In the genomic region with DNA sequence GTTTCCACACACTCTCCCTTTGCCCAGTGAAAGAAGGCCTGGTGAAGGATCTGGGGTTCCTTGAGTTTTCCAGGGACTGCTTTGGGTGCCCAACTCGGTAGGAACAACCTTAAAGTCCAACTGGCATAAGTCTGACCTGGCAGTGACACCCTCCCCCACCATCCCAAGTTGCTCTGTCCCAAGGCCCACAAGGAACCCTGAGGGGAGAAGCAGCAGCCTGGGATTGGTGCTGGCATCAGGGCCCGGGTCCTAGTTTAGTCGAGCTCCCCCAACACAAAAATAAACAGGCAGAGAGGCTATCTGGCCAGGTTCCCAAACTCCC, we compare ENCODE assay signal across 8 cellular contexts. TPM values are rescaled to one million over a fixed set of nuclear protein-coding genes. Genes with fewer than 3 reads are reported as not detected.
DNase-seq lines count a peak whose midpoint lies in the region; ATAC-seq, FAIRE-seq and TF ChIP-seq lines count a peak whose summit lies in the region.

No MANE protein-coding gene starts in this region.

- peak overlapping the region; percentile 100 for H3K27ac ChIP-seq in DND-41 (ENCODE audit: low read length)
- H3K27ac ChIP-seq in PC-3 (ENCODE audit: low read length), result no peak overlapping the region
- H3K27ac ChIP-seq in epithelial cell of prostate, result peak overlapping the region; percentile 77
- H3K27ac ChIP-seq in parathyroid adenoma, result no peak overlapping the region

- H3K4me3 ChIP-seq in DND-41 (ENCODE audit: low read depth in 1 of 2, low read length in 2 of 2) (peak overlapping the region; percentile 84 to 96), PC-3 (ENCODE audit: low read length) (peak overlapping the region; percentile 87), parathyroid adenoma (ENCODE audit: low read depth, low read length) (peak overlapping the region; percentile 89)

- TSS peak; percentile 25 for BruUV-seq in PC-3 (replicated peaks; lab: Mats Ljungman, UMichigan)

- H2AFZ ChIP-seq in DND-41 (ENCODE audit: low read depth, low read length) (no peak overlapping the region), PC-3 (ENCODE audit: low read length) (no peak overlapping the region), parathyroid adenoma (no peak overlapping the region)

- H4K20me1 ChIP-seq in DND-41 (ENCODE audit: insufficient read depth, low read length) (peaks cover 55% of the 10 kb centered on the region), PC-3 (ENCODE audit: low read length) (peaks cover 56% of the 10 kb centered on the region)

- FAIRE-seq in urothelium cell line (lab: Jason Lieb, UNC), result no peak

- H3K27me3 ChIP-seq in DND-41 (ENCODE audit: insufficient read depth, low read length, poor library complexity), result no peaks in the 10 kb centered on the region
- H3K27me3 ChIP-seq in PC-3 (ENCODE audit: low read length), result no peaks in the 10 kb centered on the region
- no peaks in the 10 kb centered on the region for H3K27me3 ChIP-seq in parathyroid adenoma (ENCODE audit: control insufficient read depth, insufficient read depth, low read length)

- no peak for ATAC-seq in DND-41 (ENCODE audit: insufficient read depth, low read depth)
- ATAC-seq in PC-3, result no peak
- no peak for ATAC-seq in GM19035 (IDR thresholded peaks at IDR 0.05; ENCODE audit: unreplicated experiment)
- no peak for ATAC-seq in HG02759 (IDR thresholded peaks at IDR 0.05; ENCODE audit: unreplicated experiment)

- intact Hi-C loops in PC-3 (cut with micrococcal nuclease), result no loop called here

- H3K9me3 ChIP-seq in DND-41 (ENCODE audit: insufficient read depth, low read length, severe bottlenecking) (no peaks in the 10 kb centered on the region), PC-3 (ENCODE audit: low read length) (no peaks in the 10 kb centered on the region), parathyroid adenoma (ENCODE audit: control insufficient read depth, low read length) (no peaks in the 10 kb centered on the region)

- H3K4me2 ChIP-seq in DND-41 (ENCODE audit: insufficient read depth, low read length) (peak overlapping the region; percentile 99), PC-3 (ENCODE audit: low read length) (peak overlapping the region; percentile 93), parathyroid adenoma (ENCODE audit: low read length) (peak overlapping the region; percentile 97)

- H3K9ac ChIP-seq in DND-41 (ENCODE audit: low read depth, low read length) (peak overlapping the region; percentile 99), PC-3 (ENCODE audit: low read length) (peak overlapping the region; percentile 99), parathyroid adenoma (peak overlapping the region; percentile 95)

- POLR2A ChIA-PET in PC-3 (lab: Charles Lee; ENCODE audit: unreplicated experiment), result no interaction called here

- no peaks in the 10 kb centered on the region for H3F3A ChIP-seq in PC-3 (ENCODE audit: low read length, unreplicated experiment)

- peaks cover 77% of the 10 kb centered on the region for H3K79me2 ChIP-seq in DND-41 (ENCODE audit: insufficient read depth, low read length)
- H3K79me2 ChIP-seq in PC-3 (ENCODE audit: low read length), result peaks cover 80% of the 10 kb centered on the region
- peaks cover 58% of the 10 kb centered on the region for H3K79me2 ChIP-seq in parathyroid adenoma

- DNase-seq in DND-41, result no peak
- no peak for DNase-seq in PC-3
- no peak for DNase-seq in epithelial cell of prostate (ENCODE audit: low read depth, low spot score)
- no peak for DNase-seq in urothelium cell line (ENCODE audit: low spot score)
- no peak for DNase-seq in DMS114 treated with DMSO at 0.1 percent for 48 hours (lab: John Stamatoyannopoulos, UW; ENCODE audit: unreplicated experiment)

- H3K4me1 ChIP-seq in DND-41 (ENCODE audit: insufficient read depth, low read length), result peaks cover 66% of the 10 kb centered on the region
- peaks cover 23% of the 10 kb centered on the region for H3K4me1 ChIP-seq in PC-3 (ENCODE audit: insufficient read depth, low read length)
- peaks cover 32% of the 10 kb centered on the region for H3K4me1 ChIP-seq in parathyroid adenoma

- H3K9me2 ChIP-seq in PC-3 (replicated peaks; ENCODE audit: low read length), result no peaks in the 10 kb centered on the region

- TF ChIP-seq CTCF in DND-41 (IDR thresholded peaks at IDR 0.05; ENCODE audit: borderline replicate concordance, extremely low read depth, low read length, poor library complexity, severe bottlenecking), result no peak
- TF ChIP-seq CTCF in PC-3 (conservative IDR thresholded peaks at IDR 0.05; ENCODE audit: low read depth, low read length), result no peak
- no peak for TF ChIP-seq CTCF in parathyroid adenoma (IDR thresholded peaks at IDR 0.05)

- H3K36me3 ChIP-seq in DND-41 (ENCODE audit: insufficient read depth, low read length), result peaks cover 55% of the 10 kb centered on the region
- H3K36me3 ChIP-seq in PC-3 (ENCODE audit: low read depth, low read length), result peaks cover 12% of the 10 kb centered on the region
- no peaks in the 10 kb centered on the region for H3K36me3 ChIP-seq in parathyroid adenoma (ENCODE audit: control insufficient read depth, insufficient read depth, low read length)

- CTCF ChIA-PET in PC-3 (lab: Charles Lee), result no interaction called here

RNA-seq across cellular contexts. Expression of a gene that starts 1.6 kb away (rescaled TPM):
- 41.9 and 51.7 TPM in 2 replicates for total RNA-seq in PC-3 (2014; rRNA removed)

RNA-seq across cellular contexts. Expression of a gene that starts 10.8 kb away (rescaled TPM):
- 4.2 and 5.0 TPM in 2 replicates for total RNA-seq in PC-3 (2014; rRNA removed)

RNA-seq across cellular contexts. Expression of a gene that starts 35.6 kb away (rescaled TPM):
- total RNA-seq in PC-3 (2014; rRNA removed), result 0.04 and 0.23 TPM in 2 replicates

RNA-seq across cellular contexts. Expression of a gene that starts 40.4 kb away (rescaled TPM):
- total RNA-seq in PC-3 (2014; rRNA removed), result 62.1 and 66.5 TPM in 2 replicates

RNA-seq across cellular contexts. Expression of a gene that starts 51.6 kb away (rescaled TPM):
- 17.1 and 18.5 TPM in 2 replicates for total RNA-seq in PC-3 (2014; rRNA removed)

Comparison
In these comparisons a context has a peak if more than half of its experiments do, and no peak if none do; other contexts are left out.
1. H3K27ac ChIP-seq: peak in DND-41 (single experiment) and epithelial cell of prostate (single experiment); none in PC-3 (single experiment) and parathyroid adenoma (single experiment).
2. Peak in every context shown above with its lines, with median percentiles within 50 percentile points of each other: H3K4me2 ChIP-seq, H3K4me3 ChIP-seq and H3K9ac ChIP-seq.